Comparison of ENCODE assay signal across 13 cellular contexts in genomic region chr14:50063876-50064420, GRCh38. TPM values are rescaled to one million over a fixed set of nuclear protein-coding genes. Genes with fewer than 3 reads are reported as not detected.
DNase-seq lines count a peak whose midpoint lies in the region; ATAC-seq, FAIRE-seq and TF ChIP-seq lines count a peak whose summit lies in the region.
"Had no signal": no experiment of that assay in that cellular context is flagged by ENCODE, and none has a peak within 500 bp of the region (broad histone marks: within the 10 kb centered on the region; RNA-seq: fewer than 3 reads in every experiment).

No MANE protein-coding gene starts in this region.

- peaks cover 22% of the 10 kb centered on the region for H3K4me1 Mint-ChIP-seq in Caco-2 (ENCODE audit: low read depth, unreplicated experiment)
- peaks cover 83% of the 10 kb centered on the region for H3K4me1 Mint-ChIP-seq in activated naive CD8-positive, alpha-beta T cell treated with anti-CD3 and anti-CD28 coated beads for 36 hours

- H4K12ac ChIP-seq in trophoblast cell (ENCODE audit: low read depth, low read length): no peak overlapping the region

- DNase-seq in Caco-2: no peak
- no peak for DNase-seq in activated naive CD8-positive, alpha-beta T cell treated with anti-CD3 and anti-CD28 coated beads for 36 hours
- no peak for DNase-seq in trophoblast cell
- no peak for DNase-seq in kidney
- DNase-seq in pons (ENCODE audit: low spot score): no peak
- DNase-seq: brain microvascular endothelial cell, NCI-H1092, NCI-H510A, Right ventricle myocardium superior had no signal

- H3K9me3 Mint-ChIP-seq in Caco-2 (ENCODE audit: unreplicated experiment): no peaks in the 10 kb centered on the region
- H3K9me3 Mint-ChIP-seq in activated naive CD8-positive, alpha-beta T cell treated with anti-CD3 and anti-CD28 coated beads for 36 hours: no peaks in the 10 kb centered on the region

- no peaks in the 10 kb centered on the region for H3K9me3 ChIP-seq in Caco-2
- no peaks in the 10 kb centered on the region for H3K9me3 ChIP-seq in KOPT-K1 (ENCODE audit: insufficient read depth, low read length, poor library complexity, severe bottlenecking)
- H3K9me3 ChIP-seq in trophoblast cell (ENCODE audit: insufficient read depth, low read depth, low read length): no peaks in the 10 kb centered on the region
- H3K9me3 ChIP-seq in kidney (ENCODE audit: control insufficient read depth in 1 of 2, low read length in 2 of 2): no peaks in the 10 kb centered on the region

- no peak overlapping the region for H3K4me3 Mint-ChIP-seq in Caco-2 (ENCODE audit: unreplicated experiment)
- no peak overlapping the region for H3K4me3 Mint-ChIP-seq in activated naive CD8-positive, alpha-beta T cell treated with anti-CD3 and anti-CD28 coated beads for 36 hours

- H2BK12ac ChIP-seq in trophoblast cell (ENCODE audit: low read length): peak overlapping the region; percentile 96

- CTCF ChIA-PET in Caco-2 (lab: Charles Lee): no interaction called here

- intact Hi-C loops in Caco-2 (cut with micrococcal nuclease; ENCODE audit: unreplicated experiment): no loop called here
- intact Hi-C loops in kidney (cut with DNase I): no loop called here

- H3K79me1 ChIP-seq in trophoblast cell (ENCODE audit: low read length): peaks cover 42% of the 10 kb centered on the region

- H4K8ac ChIP-seq in trophoblast cell (ENCODE audit: low read depth, low read length): peak overlapping the region; percentile 3

- peak overlapping the region; percentile 49 for H3K27ac Mint-ChIP-seq in Caco-2 (ENCODE audit: unreplicated experiment)
- H3K27ac Mint-ChIP-seq in activated naive CD8-positive, alpha-beta T cell treated with anti-CD3 and anti-CD28 coated beads for 36 hours: peak overlapping the region; percentile 98

- no peak for FAIRE-seq in kidney (lab: Jason Lieb, UNC)
- FAIRE-seq: frontal cortex, keratinocyte had no signal

- H3K18ac ChIP-seq in trophoblast cell (ENCODE audit: low read length): peak overlapping the region; percentile 1

- H2BK5ac ChIP-seq in trophoblast cell (ENCODE audit: low read depth, low read length, poor library complexity): peak overlapping the region; percentile 35

- H3K4me1 ChIP-seq in Caco-2: peaks cover 66% of the 10 kb centered on the region
- peaks cover 37 to 41% of the 10 kb centered on the region in 2 experiments for H3K4me1 ChIP-seq in trophoblast cell (ENCODE audit: control insufficient read depth in 1 of 2, insufficient read depth in 2 of 2, low read length in 2 of 2)
- peaks cover 20 to 21% of the 10 kb centered on the region in 2 donors for H3K4me1 ChIP-seq in kidney (ENCODE audit: control insufficient read depth in 1 of 2, insufficient read depth in 1 of 2, low read depth in 1 of 2, low read length in 2 of 2)

- H2BK120ac ChIP-seq in trophoblast cell (ENCODE audit: insufficient read depth, low read length, poor library complexity): peak overlapping the region; percentile 39

- no peak overlapping the region for H3K23ac ChIP-seq in trophoblast cell (ENCODE audit: low read length)

- TF ChIP-seq CTCF in Caco-2 (IDR thresholded peaks at IDR 0.05; ENCODE audit: insufficient read depth in 1 of 2, low read depth in 1 of 2, low read length in 1 of 2, severe bottlenecking in 1 of 2, unreplicated experiment in 1 of 2) (no peak), kidney (IDR thresholded peaks at IDR 0.05; ENCODE audit: borderline replicate concordance, extremely low read depth, insufficient read depth) (no peak)

- POLR2A ChIA-PET in Caco-2 (lab: Charles Lee): interaction anchor here (0.6 kb wide), 1 partner anchor 60 kb away, joined by 6 read pairs; no protein-coding TSS in a partner anchor

- H3K4me3 ChIP-seq in Caco-2 (ENCODE audit: low read depth, low read length) (no peak overlapping the region), trophoblast cell (ENCODE audit: low read depth, low read length) (no peak overlapping the region), kidney (ENCODE audit: low read length in 2 of 2) (no peak overlapping the region)

- H3K4me2 ChIP-seq in trophoblast cell (ENCODE audit: low read length): no peak overlapping the region

- H2AK5ac ChIP-seq in trophoblast cell (ENCODE audit: low read length): peak overlapping the region; percentile 14

- H3K27ac ChIP-seq in KOPT-K1 (ENCODE audit: low read depth, low read length, poor library complexity, severe bottlenecking) (peak overlapping the region; percentile 87), trophoblast cell (ENCODE audit: low read depth, low read length) (no peak overlapping the region), kidney (ENCODE audit: low read depth in 2 of 2, low read length in 2 of 2) (no peak overlapping the region)
- H3K27ac ChIP-seq: brain microvascular endothelial cell had no signal

- peaks cover 9% of the 10 kb centered on the region for H3K36me3 Mint-ChIP-seq in Caco-2 (ENCODE audit: insufficient read depth, unreplicated experiment)
- H3K36me3 Mint-ChIP-seq in activated naive CD8-positive, alpha-beta T cell treated with anti-CD3 and anti-CD28 coated beads for 36 hours: peaks cover 28% of the 10 kb centered on the region

- peak overlapping the region; percentile 18 for H2AFZ ChIP-seq in trophoblast cell (ENCODE audit: insufficient read depth, low read length, poor library complexity)

- H3K9ac ChIP-seq in trophoblast cell (ENCODE audit: low read length) (no peak overlapping the region), kidney (ENCODE audit: low read length in 2 of 2) (no peak overlapping the region)

- peak overlapping the region; percentile 16 for H3K4ac ChIP-seq in trophoblast cell (ENCODE audit: low read depth, low read length)

- peak overlapping the region; percentile 6 for H3K14ac ChIP-seq in trophoblast cell (ENCODE audit: low read length)

- H4K91ac ChIP-seq in trophoblast cell (ENCODE audit: low read depth, low read length): peak overlapping the region; percentile 84

- no peak for ATAC-seq in HG02973 (IDR thresholded peaks at IDR 0.05; ENCODE audit: unreplicated experiment)

- WGBS in trophoblast cell (ENCODE audit: extremely low coverage, insufficient coverage, insufficient read length): no CpG with 5 or more reads among the region's 9 CpGs

- H3K27me3 ChIP-seq in Caco-2 (replicated peaks; ENCODE audit: control insufficient read depth, insufficient read depth, low read length) (no peaks in the 10 kb centered on the region), trophoblast cell (ENCODE audit: insufficient read depth, low read length) (no peaks in the 10 kb centered on the region)
- H3K27me3 ChIP-seq: brain microvascular endothelial cell had no signal

- H3K79me2 ChIP-seq in trophoblast cell (ENCODE audit: control insufficient read depth, insufficient read depth, low read length, poor library complexity): peaks cover 13% of the 10 kb centered on the region

- H3K27me3 Mint-ChIP-seq in Caco-2 (ENCODE audit: insufficient read depth, unreplicated experiment): no peaks in the 10 kb centered on the region
- H3K27me3 Mint-ChIP-seq in activated naive CD8-positive, alpha-beta T cell treated with anti-CD3 and anti-CD28 coated beads for 36 hours: no peaks in the 10 kb centered on the region

- BruUV-seq in Caco-2 (replicated peaks; lab: Mats Ljungman, UMichigan): no TSS peak

- no peaks in the 10 kb centered on the region for H3K36me3 ChIP-seq in Caco-2 (ENCODE audit: control insufficient read depth, insufficient read depth, low read length)
- H3K36me3 ChIP-seq in KOPT-K1 (ENCODE audit: insufficient read depth, low read length): no peaks in the 10 kb centered on the region
- no peaks in the 10 kb centered on the region for H3K36me3 ChIP-seq in trophoblast cell (ENCODE audit: control insufficient read depth in 1 of 2, insufficient read depth in 2 of 2, low read length in 2 of 2)
- H3K36me3 ChIP-seq in kidney (ENCODE audit: control insufficient read depth in 1 of 2, insufficient read depth in 2 of 2, low read length in 2 of 2): no peaks in the 10 kb centered on the region
- H3K36me3 ChIP-seq: brain microvascular endothelial cell had no signal

RNA-seq across cellular contexts. Expression of gene VCPKMT, which starts 52.4 kb away (rescaled TPM):
- total RNA-seq in Caco-2 (2022): 9.7 TPM in 2 replicates
- 10 to 100 TPM; 13.3 to 14.3 TPM for total RNA-seq in activated naive CD8-positive, alpha-beta T cell treated with anti-CD3 and anti-CD28 coated beads for 36 hours
- 15.5 and 17.3 TPM in 2 replicates for polyA plus RNA-seq in trophoblast cell (2013)
- 8.3 TPM for total RNA-seq in kidney
- 8.0 TPM for polyA plus RNA-seq in kidney (ENCODE audit: insufficient read depth, low read depth, low replicate concordance)
